Comparison of ENCODE assay signal across 8 cellular contexts in genomic region chr15:52261498-52262242, GRCh38. TPM values are rescaled to one million over a fixed set of nuclear protein-coding genes. Genes with fewer than 3 reads are reported as not detected.
A peak's percentile ranks its signal among the peaks of the same experiment; 100 is the strongest.
DNase-seq lines count a peak whose midpoint lies in the region; ATAC-seq and TF ChIP-seq lines count a peak whose summit lies in the region.

No MANE protein-coding gene starts in this region.

- no peak overlapping the region for H3K4me3 ChIP-seq in brain microvascular endothelial cell (ENCODE audit: low read depth, low read length)

- H3K36me3 ChIP-seq in brain microvascular endothelial cell (replicated peaks): no peaks in the 10 kb centered on the region

- ATAC-seq in HG03175 (IDR thresholded peaks at IDR 0.05; ENCODE audit: unreplicated experiment) (peak; percentile 100), SK-N-SH treated with all-trans-retinoic acid at 6 μM for 48 hours (peak; percentile 99)

- H3K9me3 Mint-ChIP-seq in CD14-positive monocyte: no peaks in the 10 kb centered on the region

- no peak for DNase-seq in CD14-positive monocyte (ENCODE audit: low spot score)
- DNase-seq in GM19238 (ENCODE audit: insufficient read length, low spot score): peak; percentile 79
- peak; percentile 80 for DNase-seq in brain microvascular endothelial cell
- peak; percentile 90 for DNase-seq in iPS-NIHi11 (ENCODE audit: low spot score)
- DNase-seq in stimulated activated CD4-positive, alpha-beta T cell treated with anti-CD3 and anti-CD28 coated beads, Interleukin-15, amount 100 ng/mL, for 24 hours: peak; percentile 76
- no peak for DNase-seq in NCI-H446 treated with DMSO at 0.1 percent for 48 hours (lab: John Stamatoyannopoulos, UW)

- peak; percentile 12 for TF ChIP-seq CTCF in CD14-positive monocyte (IDR thresholded peaks at IDR 0.05)
- TF ChIP-seq CTCF in brain microvascular endothelial cell (IDR thresholded peaks at IDR 0.05; ENCODE audit: low read depth, low read length, missing control alignments): peak; percentile 40

- no peaks in the 10 kb centered on the region for H3K36me3 Mint-ChIP-seq in CD14-positive monocyte

- H3K27me3 Mint-ChIP-seq in CD14-positive monocyte (ENCODE audit: low read depth in 3 of 3): peaks cover 0 to 2% (median 1%) of the 10 kb centered on the region in 3 donors

- no peaks in the 10 kb centered on the region for H3K27me3 ChIP-seq in brain microvascular endothelial cell (replicated peaks)

- peak overlapping the region; percentile 18 for H3K27ac ChIP-seq in brain microvascular endothelial cell

- intact Hi-C loops in CD14-positive monocyte (cut with micrococcal nuclease): no loop called here

- in situ Hi-C loops in brain microvascular endothelial cell (cut with HindIII; ENCODE audit: low pct_ligation_motif_present, low sequenced_read_pairs): no loop called here

- H3K4me3 Mint-ChIP-seq in CD14-positive monocyte: peak overlapping the region; percentile 41 to 81

- peak overlapping the region in 3 of 7 donors; percentile 19 to 66 (median 50) for H3K27ac Mint-ChIP-seq in CD14-positive monocyte

- peaks cover 13% of the 10 kb centered on the region for H3K4me1 Mint-ChIP-seq in CD14-positive monocyte

TF ChIP-seq in SK-N-SH treated with all-trans-retinoic acid at 6 μM for 48 hours, 23 proteins besides CTCF, POLR2A, EP300 and RAD21:
- TF ChIP-seq ESRRG (CRISPR knock-in tag; IDR thresholded peaks at IDR 0.05) (no peak), ZNF70 (CRISPR knock-in tag; IDR thresholded peaks at IDR 0.05) (no peak), PPARA (CRISPR knock-in tag; IDR thresholded peaks at IDR 0.05; ENCODE audit: borderline replicate concordance) (no peak), ZFP30 (CRISPR knock-in tag; IDR thresholded peaks at IDR 0.05) (no peak), RARB (CRISPR knock-in tag; IDR thresholded peaks at IDR 0.05) (no peak), ARNTL (CRISPR knock-in tag; IDR thresholded peaks at IDR 0.05; ENCODE audit: borderline replicate concordance, low read depth) (no peak), SNAI2 (CRISPR knock-in tag; IDR thresholded peaks at IDR 0.05) (no peak), TCF4 (CRISPR knock-in tag; IDR thresholded peaks at IDR 0.05; ENCODE audit: borderline replicate concordance) (no peak), GLIS3 (CRISPR knock-in tag; IDR thresholded peaks at IDR 0.05) (no peak), ZC3H10 (CRISPR knock-in tag; IDR thresholded peaks at IDR 0.05) (no peak), ZFP3 (CRISPR knock-in tag; IDR thresholded peaks at IDR 0.05) (no peak)
- TF ChIP-seq, protein P1, sequence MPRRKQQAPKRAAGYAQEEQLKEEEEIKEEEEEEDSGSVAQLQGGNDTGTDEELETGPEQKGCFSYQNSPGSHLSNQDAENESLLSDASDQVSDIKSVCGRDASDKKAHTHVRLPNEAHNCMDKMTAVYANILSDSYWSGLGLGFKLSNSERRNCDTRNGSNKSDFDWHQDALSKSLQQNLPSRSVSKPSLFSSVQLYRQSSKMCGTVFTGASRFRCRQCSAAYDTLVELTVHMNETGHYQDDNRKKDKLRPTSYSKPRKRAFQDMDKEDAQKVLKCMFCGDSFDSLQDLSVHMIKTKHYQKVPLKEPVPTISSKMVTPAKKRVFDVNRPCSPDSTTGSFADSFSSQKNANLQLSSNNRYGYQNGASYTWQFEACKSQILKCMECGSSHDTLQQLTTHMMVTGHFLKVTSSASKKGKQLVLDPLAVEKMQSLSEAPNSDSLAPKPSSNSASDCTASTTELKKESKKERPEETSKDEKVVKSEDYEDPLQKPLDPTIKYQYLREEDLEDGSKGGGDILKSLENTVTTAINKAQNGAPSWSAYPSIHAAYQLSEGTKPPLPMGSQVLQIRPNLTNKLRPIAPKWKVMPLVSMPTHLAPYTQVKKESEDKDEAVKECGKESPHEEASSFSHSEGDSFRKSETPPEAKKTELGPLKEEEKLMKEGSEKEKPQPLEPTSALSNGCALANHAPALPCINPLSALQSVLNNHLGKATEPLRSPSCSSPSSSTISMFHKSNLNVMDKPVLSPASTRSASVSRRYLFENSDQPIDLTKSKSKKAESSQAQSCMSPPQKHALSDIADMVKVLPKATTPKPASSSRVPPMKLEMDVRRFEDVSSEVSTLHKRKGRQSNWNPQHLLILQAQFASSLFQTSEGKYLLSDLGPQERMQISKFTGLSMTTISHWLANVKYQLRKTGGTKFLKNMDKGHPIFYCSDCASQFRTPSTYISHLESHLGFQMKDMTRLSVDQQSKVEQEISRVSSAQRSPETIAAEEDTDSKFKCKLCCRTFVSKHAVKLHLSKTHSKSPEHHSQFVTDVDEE (CRISPR knock-in tag; IDR thresholded peaks at IDR 0.05): no peak
- TF ChIP-seq, protein P2, sequence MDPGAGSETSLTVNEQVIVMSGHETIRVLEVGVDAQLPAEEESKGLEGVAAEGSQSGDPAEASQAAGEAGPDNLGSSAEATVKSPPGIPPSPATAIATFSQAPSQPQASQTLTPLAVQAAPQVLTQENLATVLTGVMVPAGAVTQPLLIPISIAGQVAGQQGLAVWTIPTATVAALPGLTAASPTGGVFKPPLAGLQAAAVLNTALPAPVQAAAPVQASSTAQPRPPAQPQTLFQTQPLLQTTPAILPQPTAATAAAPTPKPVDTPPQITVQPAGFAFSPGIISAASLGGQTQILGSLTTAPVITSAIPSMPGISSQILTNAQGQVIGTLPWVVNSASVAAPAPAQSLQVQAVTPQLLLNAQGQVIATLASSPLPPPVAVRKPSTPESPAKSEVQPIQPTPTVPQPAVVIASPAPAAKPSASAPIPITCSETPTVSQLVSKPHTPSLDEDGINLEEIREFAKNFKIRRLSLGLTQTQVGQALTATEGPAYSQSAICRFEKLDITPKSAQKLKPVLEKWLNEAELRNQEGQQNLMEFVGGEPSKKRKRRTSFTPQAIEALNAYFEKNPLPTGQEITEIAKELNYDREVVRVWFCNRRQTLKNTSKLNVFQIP (CRISPR knock-in tag; IDR thresholded peaks at IDR 0.05; ENCODE audit: borderline replicate concordance, low read depth): no peak
- TF ChIP-seq, protein P3, sequence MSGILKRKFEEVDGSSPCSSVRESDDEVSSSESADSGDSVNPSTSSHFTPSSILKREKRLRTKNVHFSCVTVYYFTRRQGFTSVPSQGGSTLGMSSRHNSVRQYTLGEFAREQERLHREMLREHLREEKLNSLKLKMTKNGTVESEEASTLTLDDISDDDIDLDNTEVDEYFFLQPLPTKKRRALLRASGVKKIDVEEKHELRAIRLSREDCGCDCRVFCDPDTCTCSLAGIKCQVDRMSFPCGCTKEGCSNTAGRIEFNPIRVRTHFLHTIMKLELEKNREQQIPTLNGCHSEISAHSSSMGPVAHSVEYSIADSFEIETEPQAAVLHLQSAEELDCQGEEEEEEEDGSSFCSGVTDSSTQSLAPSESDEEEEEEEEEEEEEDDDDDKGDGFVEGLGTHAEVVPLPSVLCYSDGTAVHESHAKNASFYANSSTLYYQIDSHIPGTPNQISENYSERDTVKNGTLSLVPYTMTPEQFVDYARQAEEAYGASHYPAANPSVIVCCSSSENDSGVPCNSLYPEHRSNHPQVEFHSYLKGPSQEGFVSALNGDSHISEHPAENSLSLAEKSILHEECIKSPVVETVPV (CRISPR knock-in tag; IDR thresholded peaks at IDR 0.05): no peak

RNA-seq across cellular contexts. Expression of gene MYO5C, which starts 33.9 kb away (rescaled TPM):
- not detected for polyA plus RNA-seq in CD14-positive monocyte

Comparison
In these comparisons a context has a peak if more than half of its experiments do, and no peak if none do; other contexts are left out.
1. DNase-seq: peak in GM19238 (single experiment), brain microvascular endothelial cell (single experiment), iPS-NIHi11 (single experiment) and stimulated activated CD4-positive, alpha-beta T cell treated with anti-CD3 and anti-CD28 coated beads, Interleukin-15, amount 100 ng/mL, for 24 hours (single experiment); none in CD14-positive monocyte (single experiment) and NCI-H446 treated with DMSO at 0.1 percent for 48 hours (single experiment).